2 cellular contexts compared by ENCODE assay signal in the genomic region with DNA sequence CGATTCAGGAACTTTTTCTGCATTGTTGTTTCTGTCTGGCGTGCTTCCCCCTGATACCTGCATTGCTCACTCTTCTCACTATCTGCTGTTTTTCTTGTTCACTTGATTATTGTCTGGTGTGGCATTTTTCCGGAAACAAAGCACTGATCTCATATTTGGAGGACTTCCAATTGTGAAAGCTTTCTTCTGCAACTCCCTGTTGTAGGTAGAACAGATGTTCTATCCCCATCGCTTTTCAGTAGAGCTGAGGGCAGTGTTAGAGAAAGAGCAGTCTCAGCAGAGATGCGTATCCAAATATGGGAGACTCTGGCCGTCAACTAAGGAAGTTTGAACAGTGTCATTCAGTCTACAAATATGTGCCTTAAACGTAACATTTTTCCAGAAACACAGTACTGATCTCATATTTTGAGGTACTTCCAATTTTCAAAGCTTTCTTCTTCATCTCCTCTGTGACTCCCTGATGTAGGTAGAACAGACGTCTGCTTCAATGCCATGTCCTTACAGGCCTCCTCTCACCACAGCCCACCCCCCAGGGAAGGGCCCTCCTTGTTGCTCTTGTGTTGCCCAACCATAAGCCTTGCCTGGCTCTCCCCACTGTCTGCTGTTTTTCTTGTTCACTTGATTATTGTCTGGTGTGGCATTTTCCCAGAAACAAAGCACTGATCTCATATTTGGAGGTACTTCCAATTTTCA.
TF ChIP-seq lines count a peak whose summit lies in the region.

No MANE protein-coding gene starts in this region.

TF ChIP-seq in HepG2, 621 proteins besides CTCF, POLR2A, EP300 and RAD21 (continued from another document):
- no peak for TF ChIP-seq MTA3 (CRISPR knock-in tag; IDR thresholded peaks at IDR 0.05)
- TF ChIP-seq, protein P1, sequence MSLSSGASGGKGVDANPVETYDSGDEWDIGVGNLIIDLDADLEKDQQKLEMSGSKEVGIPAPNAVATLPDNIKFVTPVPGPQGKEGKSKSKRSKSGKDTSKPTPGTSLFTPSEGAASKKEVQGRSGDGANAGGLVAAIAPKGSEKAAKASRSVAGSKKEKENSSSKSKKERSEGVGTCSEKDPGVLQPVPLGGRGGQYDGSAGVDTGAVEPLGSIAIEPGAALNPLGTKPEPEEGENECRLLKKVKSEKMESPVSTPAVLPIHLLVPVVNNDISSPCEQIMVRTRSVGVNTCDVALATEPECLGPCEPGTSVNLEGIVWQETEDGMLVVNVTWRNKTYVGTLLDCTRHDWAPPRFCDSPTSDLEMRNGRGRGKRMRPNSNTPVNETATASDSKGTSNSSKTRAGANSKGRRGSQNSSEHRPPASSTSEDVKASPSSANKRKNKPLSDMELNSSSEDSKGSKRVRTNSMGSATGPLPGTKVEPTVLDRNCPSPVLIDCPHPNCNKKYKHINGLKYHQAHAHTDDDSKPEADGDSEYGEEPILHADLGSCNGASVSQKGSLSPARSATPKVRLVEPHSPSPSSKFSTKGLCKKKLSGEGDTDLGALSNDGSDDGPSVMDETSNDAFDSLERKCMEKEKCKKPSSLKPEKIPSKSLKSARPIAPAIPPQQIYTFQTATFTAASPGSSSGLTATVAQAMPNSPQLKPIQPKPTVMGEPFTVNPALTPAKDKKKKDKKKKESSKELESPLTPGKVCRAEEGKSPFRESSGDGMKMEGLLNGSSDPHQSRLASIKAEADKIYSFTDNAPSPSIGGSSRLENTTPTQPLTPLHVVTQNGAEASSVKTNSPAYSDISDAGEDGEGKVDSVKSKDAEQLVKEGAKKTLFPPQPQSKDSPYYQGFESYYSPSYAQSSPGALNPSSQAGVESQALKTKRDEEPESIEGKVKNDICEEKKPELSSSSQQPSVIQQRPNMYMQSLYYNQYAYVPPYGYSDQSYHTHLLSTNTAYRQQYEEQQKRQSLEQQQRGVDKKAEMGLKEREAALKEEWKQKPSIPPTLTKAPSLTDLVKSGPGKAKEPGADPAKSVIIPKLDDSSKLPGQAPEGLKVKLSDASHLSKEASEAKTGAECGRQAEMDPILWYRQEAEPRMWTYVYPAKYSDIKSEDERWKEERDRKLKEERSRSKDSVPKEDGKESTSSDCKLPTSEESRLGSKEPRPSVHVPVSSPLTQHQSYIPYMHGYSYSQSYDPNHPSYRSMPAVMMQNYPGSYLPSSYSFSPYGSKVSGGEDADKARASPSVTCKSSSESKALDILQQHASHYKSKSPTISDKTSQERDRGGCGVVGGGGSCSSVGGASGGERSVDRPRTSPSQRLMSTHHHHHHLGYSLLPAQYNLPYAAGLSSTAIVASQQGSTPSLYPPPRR (CRISPR knock-in tag; IDR thresholded peaks at IDR 0.05; ENCODE audit: borderline replicate concordance): no peak
TF ChIP-seq in HepG2: peak in this region for 0.

TF ChIP-seq in GM23338, 12 proteins besides CTCF, POLR2A, EP300 and RAD21 (continued from another document):
- TF ChIP-seq EZH2phosphoT487 (IDR thresholded peaks at IDR 0.05; ENCODE audit: unreplicated experiment) (no peak), CREB1 (CRISPR knock-in tag; IDR thresholded peaks at IDR 0.05; ENCODE audit: low read depth) (no peak)
